Comparison of ENCODE assay signal across 28 cellular contexts in the genomic region with DNA sequence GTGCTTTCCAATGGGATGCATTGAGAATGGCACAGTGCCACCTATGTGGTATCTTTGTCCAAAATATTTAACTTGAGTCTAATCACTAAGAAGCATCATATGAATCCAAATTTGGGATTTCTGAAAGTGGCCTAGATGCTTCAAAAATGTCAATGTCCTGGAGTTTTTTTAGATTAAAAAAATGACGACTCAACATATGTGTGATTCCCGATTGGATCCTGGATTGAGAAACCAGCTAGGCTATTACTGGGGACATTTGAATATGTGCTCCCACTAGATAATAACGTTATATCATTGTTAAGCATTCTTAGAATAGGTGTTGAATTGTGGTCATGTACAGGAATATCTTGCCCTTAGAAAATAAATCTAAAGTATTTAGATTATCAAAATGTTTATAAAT.
"Had no signal": no experiment of that assay in that cellular context is flagged by ENCODE, and none has a peak within 500 bp of the region (broad histone marks: within the 10 kb centered on the region; RNA-seq: fewer than 3 reads in every experiment).

No MANE protein-coding gene starts in this region.

- DNase-seq: colonic mucosa; cortex of kidney; dermis blood vessel endothelial cell; effector CD4-positive, alpha-beta T cell; effector CD8-positive, alpha-beta T cell; effector memory CD4-positive, alpha-beta T cell; effector memory CD8-positive, alpha-beta T cell; endodermal cell; erythroblast; esophagus squamous epithelium; foreskin fibroblast; foreskin keratinocyte; foreskin melanocyte; gastrocnemius medialis; glutamatergic neuron; head of caudate nucleus; heart left ventricle; heart right ventricle had no signal

- H3K36me3 ChIP-seq: colonic mucosa, esophagus muscularis mucosa, esophagus squamous epithelium, gastrocnemius medialis, gastroesophageal sphincter, heart left ventricle, heart right ventricle had no signal

- H3K27me3 ChIP-seq: colonic mucosa, esophagus muscularis mucosa, esophagus squamous epithelium, foreskin keratinocyte, gastrocnemius medialis, gastroesophageal sphincter, heart left ventricle, heart right ventricle had no signal

- H3K4me1 ChIP-seq: colonic mucosa, esophagus squamous epithelium, foreskin keratinocyte, gastrocnemius medialis had no signal

- H3K27ac ChIP-seq: colonic mucosa, coronary artery, epithelial cell of prostate, esophagus muscularis mucosa, esophagus squamous epithelium, foreskin keratinocyte, gastrocnemius medialis, gastroesophageal sphincter, heart left ventricle, heart right ventricle had no signal

- H3K9me3 ChIP-seq: colonic mucosa, esophagus muscularis mucosa, esophagus squamous epithelium, gastrocnemius medialis, gastroesophageal sphincter, heart left ventricle, heart right ventricle had no signal

- FAIRE-seq: colon, endometrium, endothelial cell of umbilical vein, frontal cortex had no signal

- H3K4me3 ChIP-seq: colonic mucosa, coronary artery, dorsolateral prefrontal cortex, esophagus muscularis mucosa, esophagus squamous epithelium, gastrocnemius medialis, gastroesophageal sphincter, heart left ventricle, heart right ventricle had no signal

- ATAC-seq: effector memory CD8-positive, alpha-beta T cell; esophagus mucosa; foreskin keratinocyte; gastrocnemius medialis; gastroesophageal sphincter had no signal
